In genomic region chr1:11652203-11652780, GRCh38 we compare ENCODE assay signal across 1 cellular context.
TF ChIP-seq lines count a peak whose summit lies in the region.

No MANE protein-coding gene starts in this region.

TF ChIP-seq in SK-N-SH, 30 proteins besides CTCF, POLR2A, EP300 and RAD21:
- TF ChIP-seq SIN3A (IDR thresholded peaks at IDR 0.05; ENCODE audit: borderline replicate concordance, low read depth, low read length) (no peak), ZBTB33 (IDR thresholded peaks at IDR 0.05; ENCODE audit: borderline replicate concordance, low read depth) (no peak), FOSL2 (IDR thresholded peaks at IDR 0.05; ENCODE audit: borderline replicate concordance, low read depth) (no peak), USF2 (IDR thresholded peaks at IDR 0.05; ENCODE audit: borderline replicate concordance, low read depth, low read length) (no peak), NFIC (IDR thresholded peaks at IDR 0.05; ENCODE audit: borderline replicate concordance) (no peak), RCOR1 (IDR thresholded peaks at IDR 0.05; ENCODE audit: low read length) (no peak), IRF3 (IDR thresholded peaks at IDR 0.05; ENCODE audit: low read depth, low read length) (no peak), MXI1 (IDR thresholded peaks at IDR 0.05; ENCODE audit: low read depth, low read length) (no peak), YY1 (IDR thresholded peaks at IDR 0.05; ENCODE audit: low read depth) (no peak), TEAD4 (IDR thresholded peaks at IDR 0.05; ENCODE audit: borderline replicate concordance, insufficient read depth) (no peak), GATA2 (CRISPR knock-in tag; IDR thresholded peaks at IDR 0.05) (no peak), NRF1 (IDR thresholded peaks at IDR 0.05; ENCODE audit: low read depth, low read length) (no peak), POLR2AphosphoS5 (IDR thresholded peaks at IDR 0.05; ENCODE audit: low read depth, low read length) (no peak), USF1 (IDR thresholded peaks at IDR 0.05; ENCODE audit: borderline replicate concordance, low read depth) (no peak), REST (IDR thresholded peaks at IDR 0.05; ENCODE audit: low read depth, low read length) (no peak), TAF1 (IDR thresholded peaks at IDR 0.05; ENCODE audit: borderline replicate concordance, low read depth, low read length) (no peak), RXRA (IDR thresholded peaks at IDR 0.05; ENCODE audit: borderline replicate concordance, low read depth) (no peak), SMC3 (IDR thresholded peaks at IDR 0.05; ENCODE audit: low read depth, low read length) (no peak), GABPA (IDR thresholded peaks at IDR 0.05; ENCODE audit: low read depth) (no peak), JUND (IDR thresholded peaks at IDR 0.05) (no peak)
